ENCODE assay signal across 8 cellular contexts in genomic region chr12:674272-674781, GRCh38. TPM values are rescaled to one million over a fixed set of nuclear protein-coding genes. Genes with fewer than 3 reads are reported as not detected.
A peak's percentile ranks its signal among the peaks of the same experiment; 100 is the strongest.
DNase-seq lines count a peak whose midpoint lies in the region; ATAC-seq and TF ChIP-seq lines count a peak whose summit lies in the region.

No MANE protein-coding gene starts in this region.

- H2BK5ac ChIP-seq in mesenchymal stem cell (ENCODE audit: low read depth, low read length, poor library complexity, severe bottlenecking): no peak overlapping the region

- no peak overlapping the region for H4K91ac ChIP-seq in mesenchymal stem cell (ENCODE audit: low read length)

- no peak for TF ChIP-seq RAD21 in SK-N-SH (IDR thresholded peaks at IDR 0.05; ENCODE audit: low read length)

- H3K18ac ChIP-seq in mesenchymal stem cell (ENCODE audit: low read depth in 1 of 2, low read length in 2 of 2): no peak overlapping the region

- H3K14ac ChIP-seq in mesenchymal stem cell (ENCODE audit: low read length in 2 of 2): no peak overlapping the region

- H3K4me1 ChIP-seq in mesenchymal stem cell (ENCODE audit: control insufficient read depth, insufficient read depth, low read depth, low read length) (peaks cover 2% of the 10 kb centered on the region), SK-N-SH (ENCODE audit: control insufficient read depth in 1 of 2, insufficient read depth in 2 of 2, low read depth in 1 of 2, low read length in 1 of 2) (no peaks in the 10 kb centered on the region)

- POLR2A ChIA-PET in SK-N-SH (lab: Yijun Ruan, JAX): no interaction called here

- H3K9ac ChIP-seq in mesenchymal stem cell (ENCODE audit: low read length) (no peak overlapping the region), SK-N-SH (no peak overlapping the region)

- no peak overlapping the region for H3K23ac ChIP-seq in mesenchymal stem cell (ENCODE audit: low read length in 2 of 2)

- WGBS in mesenchymal stem cell: 44% methylated on average over 3 of the region's 4 CpGs
- 38% methylated on average over 4 of the region's 4 CpGs for WGBS in SK-N-SH (ENCODE audit: low lambda C conversion rate)

- no peak overlapping the region for H2BK15ac ChIP-seq in mesenchymal stem cell (ENCODE audit: low read depth, poor library complexity, severe bottlenecking)

- no peak overlapping the region for H2BK12ac ChIP-seq in mesenchymal stem cell (ENCODE audit: low read length in 2 of 2)

- H3K4me3 Mint-ChIP-seq in HFFc6: no peak overlapping the region

- no peaks in the 10 kb centered on the region for H3K9me2 ChIP-seq in SK-N-SH

- H3K27ac ChIP-seq in mesenchymal stem cell (ENCODE audit: low read length, poor library complexity, severe bottlenecking): no peak overlapping the region
- H3K27ac ChIP-seq in SK-N-SH (ENCODE audit: low read depth in 2 of 2, low read length in 1 of 2): no peak overlapping the region

- no peak overlapping the region for H3K27ac Mint-ChIP-seq in HFFc6

- H3K27me3 Mint-ChIP-seq in HFFc6 (ENCODE audit: insufficient read depth): peaks cover 15% of the 10 kb centered on the region

- no peak overlapping the region for H2BK120ac ChIP-seq in mesenchymal stem cell (ENCODE audit: low read depth, low read length)

- DNase-seq in AML-193 (lab: John Stamatoyannopoulos, UW) (peak; percentile 57 to 70), mesenchymal stem cell (no peak), SK-N-SH (no peak), HFFc6 (no peak), NCI-H1092 (lab: John Stamatoyannopoulos, UW) (no peak)
- DNase-seq in activated CD4-positive, alpha-beta T cell treated with anti-CD3 and anti-CD28 coated beads, Interleukin-2, amount 50 U/mL, for 48 hours: peak; percentile 75 to 85

- H3K4ac ChIP-seq in mesenchymal stem cell (ENCODE audit: low read depth in 1 of 2, low read length in 2 of 2): no peak overlapping the region

- H3K4me2 ChIP-seq in mesenchymal stem cell (ENCODE audit: low read length, poor library complexity, severe bottlenecking) (no peak overlapping the region), SK-N-SH (no peak overlapping the region)

- no peak overlapping the region for H2AK5ac ChIP-seq in mesenchymal stem cell (ENCODE audit: low read length, severe bottlenecking)

- TF ChIP-seq EP300 in SK-N-SH (IDR thresholded peaks at IDR 0.05; ENCODE audit: borderline replicate concordance in 1 of 2, low read depth in 1 of 2, low read length in 1 of 2): no peak

- H3K79me2 ChIP-seq in SK-N-SH (ENCODE audit: insufficient read depth): no peaks in the 10 kb centered on the region

- no peaks in the 10 kb centered on the region for H3K36me3 Mint-ChIP-seq in HFFc6 (ENCODE audit: low read depth)

- H3K36me3 ChIP-seq in mesenchymal stem cell (ENCODE audit: control insufficient read depth in 1 of 2, insufficient read depth in 2 of 2, low read depth in 1 of 2, low read length in 2 of 2): no peaks in the 10 kb centered on the region
- H3K36me3 ChIP-seq in SK-N-SH (replicated peaks in 1 of 2; ENCODE audit: control insufficient read depth in 1 of 2, insufficient read depth in 2 of 2, low read length in 1 of 2): no peaks in the 10 kb centered on the region

- H3K9me3 ChIP-seq in mesenchymal stem cell (ENCODE audit: control insufficient read depth, low read length): no peaks in the 10 kb centered on the region
- H3K9me3 ChIP-seq in SK-N-SH: no peaks in the 10 kb centered on the region

- TF ChIP-seq CTCF in SK-N-SH (IDR thresholded peaks at IDR 0.05): no peak
- no peak for TF ChIP-seq CTCF in HFFc6 (IDR thresholded peaks at IDR 0.05)

- H4K20me1 ChIP-seq in SK-N-SH (ENCODE audit: insufficient read depth): no peaks in the 10 kb centered on the region

- no peaks in the 10 kb centered on the region for H3F3A ChIP-seq in SK-N-SH (replicated peaks; ENCODE audit: insufficient read depth)

- H3K4me3 ChIP-seq in mesenchymal stem cell (ENCODE audit: insufficient read depth in 1 of 2, low read depth in 1 of 2, low read length in 2 of 2): no peak overlapping the region
- H3K4me3 ChIP-seq in SK-N-SH (ENCODE audit: low read depth in 2 of 2, low read length in 1 of 2): no peak overlapping the region

- H3K4me1 Mint-ChIP-seq in HFFc6 (ENCODE audit: low read depth): no peaks in the 10 kb centered on the region

- H3K27me3 ChIP-seq in mesenchymal stem cell (ENCODE audit: control insufficient read depth in 1 of 2, insufficient read depth in 1 of 2, low read length in 2 of 2) (no peaks in the 10 kb centered on the region), SK-N-SH (ENCODE audit: insufficient read depth) (no peaks in the 10 kb centered on the region; the same call in 1 of the 2 replicates)

- CTCF ChIA-PET in SK-N-SH (lab: Yijun Ruan, JAX): interaction anchor here (1.6 kb wide), 1 partner anchor 25 kb away, joined by 3 read pairs; no protein-coding TSS in a partner anchor

- no peaks in the 10 kb centered on the region for H3K79me1 ChIP-seq in mesenchymal stem cell (replicated peaks; ENCODE audit: low read length, poor library complexity, severe bottlenecking)

- ATAC-seq in GM19452 (IDR thresholded peaks at IDR 0.05; ENCODE audit: unreplicated experiment) (peak; percentile 87), HG03469 (IDR thresholded peaks at IDR 0.05; ENCODE audit: unreplicated experiment) (peak; percentile 68)

- H3K9me3 Mint-ChIP-seq in HFFc6: no peaks in the 10 kb centered on the region

- H4K8ac ChIP-seq in mesenchymal stem cell (ENCODE audit: low read length): peak overlapping the region; percentile 41

- H2AFZ ChIP-seq in mesenchymal stem cell (ENCODE audit: low read depth, low read length) (no peak overlapping the region), SK-N-SH (ENCODE audit: low read depth) (no peak overlapping the region)

TF ChIP-seq in SK-N-SH, 30 proteins besides CTCF, POLR2A, EP300 and RAD21 (continues in another document):
- no peak for TF ChIP-seq RCOR1 (IDR thresholded peaks at IDR 0.05; ENCODE audit: low read length)
- no peak for TF ChIP-seq ELF1 (IDR thresholded peaks at IDR 0.05)
- TF ChIP-seq POLR2AphosphoS5 (IDR thresholded peaks at IDR 0.05; ENCODE audit: low read depth, low read length): no peak
- TF ChIP-seq, protein P1, sequence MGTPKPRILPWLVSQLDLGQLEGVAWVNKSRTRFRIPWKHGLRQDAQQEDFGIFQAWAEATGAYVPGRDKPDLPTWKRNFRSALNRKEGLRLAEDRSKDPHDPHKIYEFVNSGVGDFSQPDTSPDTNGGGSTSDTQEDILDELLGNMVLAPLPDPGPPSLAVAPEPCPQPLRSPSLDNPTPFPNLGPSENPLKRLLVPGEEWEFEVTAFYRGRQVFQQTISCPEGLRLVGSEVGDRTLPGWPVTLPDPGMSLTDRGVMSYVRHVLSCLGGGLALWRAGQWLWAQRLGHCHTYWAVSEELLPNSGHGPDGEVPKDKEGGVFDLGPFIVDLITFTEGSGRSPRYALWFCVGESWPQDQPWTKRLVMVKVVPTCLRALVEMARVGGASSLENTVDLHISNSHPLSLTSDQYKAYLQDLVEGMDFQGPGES (IDR thresholded peaks at IDR 0.05; ENCODE audit: low read depth, low read length): no peak
- no peak for TF ChIP-seq REST (IDR thresholded peaks at IDR 0.05; ENCODE audit: low read depth, low read length)
- no peak for TF ChIP-seq JUND (IDR thresholded peaks at IDR 0.05)
- no peak for TF ChIP-seq TAF1 (IDR thresholded peaks at IDR 0.05; ENCODE audit: borderline replicate concordance, low read depth, low read length)
- TF ChIP-seq GATA2 (CRISPR knock-in tag; IDR thresholded peaks at IDR 0.05): no peak
- no peak for TF ChIP-seq RXRA (IDR thresholded peaks at IDR 0.05; ENCODE audit: borderline replicate concordance, low read depth)
- TF ChIP-seq PBX3 (IDR thresholded peaks at IDR 0.05): no peak
- TF ChIP-seq MXI1 (IDR thresholded peaks at IDR 0.05; ENCODE audit: low read depth, low read length): no peak

RNA-seq across cellular contexts. Expression of gene NINJ2, which starts 11.1 kb away (rescaled TPM):
- 0.46 TPM for polyA plus RNA-seq in mesenchymal stem cell (2013, experiment 1 of 2)
- polyA plus RNA-seq in mesenchymal stem cell (2013, experiment 2 of 2): 0.47 TPM
- 0.07 TPM in 1 of 2 replicates, not detected in the other for polyA plus RNA-seq in SK-N-SH (2012; rRNA removed)
- 0.09 and 0.13 TPM in 2 replicates for polyA plus RNA-seq in SK-N-SH (2012; cell fraction: cytosol; rRNA removed)
- not detected in 2 replicates for polyA plus RNA-seq in SK-N-SH (2012; cell fraction: nucleus; rRNA removed)
- not detected for total RNA-seq in HFFc6 (2021; fragmentation: NEBNext Ultra II Directional; extraction: Animal tissue kit (Norgen Biotek cat#: 25700))

Comparison
In these comparisons a context has a peak if more than half of its experiments do, and no peak if none do; other contexts are left out.
1. DNase-seq: peak in AML-193 (2 of 2) and activated CD4-positive, alpha-beta T cell treated with anti-CD3 and anti-CD28 coated beads, Interleukin-2, amount 50 U/mL, for 48 hours (2 of 2); none in mesenchymal stem cell (single experiment), SK-N-SH (single experiment), HFFc6 (single experiment) and NCI-H1092 (single experiment).